8 cellular contexts compared by ENCODE assay signal in the genomic region with DNA sequence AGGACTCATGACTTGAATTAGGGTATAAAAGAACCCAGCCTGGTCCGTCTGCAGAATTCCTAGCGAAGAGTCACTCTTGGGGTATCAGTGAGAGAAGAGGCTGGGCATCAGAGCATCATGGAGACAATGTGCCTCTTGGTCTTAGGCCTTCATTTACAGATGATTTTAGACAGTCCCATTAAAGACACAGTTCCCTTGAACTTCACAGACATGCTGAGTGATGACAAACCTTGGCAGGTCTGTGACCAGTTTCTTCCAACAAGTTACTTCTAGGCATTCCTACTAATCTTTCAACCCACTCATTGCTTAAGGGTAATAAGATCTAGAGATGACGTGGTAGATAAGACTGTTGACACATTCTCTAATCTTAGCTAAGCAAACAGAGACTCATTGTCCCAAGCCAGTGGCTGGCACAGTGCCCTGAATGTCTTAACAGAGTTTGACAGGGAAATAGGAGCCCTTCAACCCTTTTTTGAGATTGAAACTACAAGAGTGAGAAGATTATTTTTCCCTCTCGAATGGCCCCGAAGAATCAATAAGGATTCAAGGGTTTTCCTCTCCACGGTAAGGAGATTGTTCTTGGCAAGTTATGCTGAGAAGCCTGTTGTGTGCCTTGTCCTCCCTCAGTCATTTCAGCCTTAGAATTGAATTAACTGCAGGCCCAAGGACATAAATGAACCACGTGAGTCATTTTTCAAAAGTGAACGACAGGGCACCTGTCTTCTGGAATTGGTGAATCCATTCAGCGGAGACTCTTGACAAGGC.
A peak's percentile ranks its signal among the peaks of the same experiment; 100 is the strongest.
DNase-seq lines count a peak whose midpoint lies in the region; ATAC-seq and TF ChIP-seq lines count a peak whose summit lies in the region.

No MANE protein-coding gene starts in this region.

- WGBS in gastroesophageal sphincter (ENCODE audit: low coverage in 1 of 2), 2 donors = 36 to 60% methylated on average over 4 to 7 of the region's 9 CpGs

- no peak for TF ChIP-seq CTCF in gastroesophageal sphincter (IDR thresholded peaks at IDR 0.05)
- no peak for TF ChIP-seq CTCF in neural progenitor cell (IDR thresholded peaks at IDR 0.05)

- H3K36me3 Mint-ChIP-seq in neural progenitor cell = peaks cover 4% of the 10 kb centered on the region

- H3K4me3 ChIP-seq in gastroesophageal sphincter (no peak overlapping the region), neural progenitor cell (no peak overlapping the region)

- peaks cover 5% of the 10 kb centered on the region for H3K4me1 Mint-ChIP-seq in neural progenitor cell

- TF ChIP-seq POLR2A in gastroesophageal sphincter (IDR thresholded peaks at IDR 0.05) = no peak

- H2AFZ ChIP-seq in neural progenitor cell (replicated peaks) = no peak overlapping the region

- H3K9me3 ChIP-seq in gastroesophageal sphincter = no peaks in the 10 kb centered on the region
- H3K9me3 ChIP-seq in neural progenitor cell (ENCODE audit: low read depth) = no peaks in the 10 kb centered on the region

- peak; percentile 87 for ATAC-seq in gastroesophageal sphincter
- ATAC-seq in sciatic nerve = peak; percentile 89
- no peak for ATAC-seq in HG03025 (IDR thresholded peaks at IDR 0.05; ENCODE audit: low FRiP score, unreplicated experiment)

- H3K79me2 ChIP-seq in neural progenitor cell (ENCODE audit: low read depth) = no peaks in the 10 kb centered on the region

- no peak overlapping the region for H3K4me2 ChIP-seq in neural progenitor cell

- peaks cover 0 to 24% (median 0%) of the 10 kb centered on the region in 3 donors for H3K4me1 ChIP-seq in gastroesophageal sphincter
- peaks cover 8% of the 10 kb centered on the region for H3K4me1 ChIP-seq in neural progenitor cell

- no peak overlapping the region for H3K9ac ChIP-seq in neural progenitor cell

- peak; percentile 32 for DNase-seq in stimulated activated naive CD4-positive, alpha-beta T cell treated with Interleukin-2 at 50 U/mL for 16 hours (lab: John Stamatoyannopoulos, UW)
- no peak for DNase-seq in stimulated activated naive CD4-positive, alpha-beta T cell (lab: John Stamatoyannopoulos, UW)
- peak; percentile 72 for DNase-seq in SW480 (ENCODE audit: low spot score)
- peak; percentile 79 for DNase-seq in sciatic nerve (ENCODE audit: low spot score)
- DNase-seq in T-helper 9 cell = no peak
- no peak for DNase-seq in neural progenitor cell (ENCODE audit: low spot score)

- H3K27me3 ChIP-seq in gastroesophageal sphincter (no peaks in the 10 kb centered on the region), neural progenitor cell (no peaks in the 10 kb centered on the region)

- no peaks in the 10 kb centered on the region for H4K20me1 ChIP-seq in neural progenitor cell (ENCODE audit: low read depth)

- H3K27me3 Mint-ChIP-seq in neural progenitor cell (ENCODE audit: insufficient read depth, low read depth) = peaks cover 2% of the 10 kb centered on the region

- no peak for TF ChIP-seq EP300 in gastroesophageal sphincter (IDR thresholded peaks at IDR 0.05)

- H3K27ac ChIP-seq in gastroesophageal sphincter (peak overlapping the region in 3 of 4 donors; percentile 15 to 42 (median 25)), neural progenitor cell (no peak overlapping the region)

- no peaks in the 10 kb centered on the region for H3K9me3 Mint-ChIP-seq in neural progenitor cell

- H3K36me3 ChIP-seq in gastroesophageal sphincter (no peaks in the 10 kb centered on the region), neural progenitor cell (no peaks in the 10 kb centered on the region)

- H3K4me3 Mint-ChIP-seq in neural progenitor cell = no peak overlapping the region

- no peaks in the 10 kb centered on the region for H3F3A ChIP-seq in neural progenitor cell (ENCODE audit: low read depth)

- intact Hi-C loops in sciatic nerve (cut with DNase I) = no loop called here

- no peak overlapping the region for H3K27ac Mint-ChIP-seq in neural progenitor cell

Comparison
In these comparisons a context has a peak if more than half of its experiments do, and no peak if none do; other contexts are left out.
1. DNase-seq: peak in stimulated activated naive CD4-positive, alpha-beta T cell treated with Interleukin-2 at 50 U/mL for 16 hours (single experiment), SW480 (single experiment) and sciatic nerve (single experiment); none in stimulated activated naive CD4-positive, alpha-beta T cell (0 of 6), T-helper 9 cell (single experiment) and neural progenitor cell (single experiment).